Comparison of ENCODE assay signal across 19 cellular contexts in the genomic region with DNA sequence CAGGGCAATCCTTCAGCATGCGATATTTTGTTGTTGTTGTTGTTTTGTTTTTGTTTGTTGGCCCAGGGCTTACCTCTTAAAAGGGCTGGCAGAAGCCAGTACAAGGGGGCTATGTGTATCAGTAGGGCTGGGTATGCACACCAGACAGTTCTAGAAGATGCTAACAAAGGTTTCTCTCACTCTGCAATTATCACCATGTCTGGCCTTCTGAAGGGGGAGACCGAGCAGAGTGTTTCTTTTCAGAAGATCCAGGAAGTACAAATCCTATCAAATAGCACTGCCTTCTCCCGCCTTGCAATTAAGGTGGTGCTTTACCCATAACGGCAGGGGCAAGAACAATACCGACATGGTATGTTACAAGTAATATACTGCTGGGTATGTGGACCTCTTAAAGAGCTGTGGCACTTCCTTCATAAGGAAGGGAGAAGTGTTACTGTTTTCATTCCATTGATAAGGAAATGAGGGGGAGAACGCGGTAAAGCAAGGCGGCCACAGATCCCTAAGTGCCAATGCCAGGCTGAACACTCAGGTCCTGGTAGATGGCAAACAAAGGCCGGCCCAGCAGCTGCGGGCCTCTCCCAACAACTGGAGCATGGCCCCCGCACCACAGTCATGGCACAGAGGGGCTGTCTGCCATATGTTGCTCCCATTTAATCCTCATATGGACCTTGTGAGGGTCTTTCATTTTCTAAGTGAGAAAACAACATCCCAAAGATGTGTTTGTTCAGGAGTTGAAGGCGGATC. TPM values are rescaled to one million over a fixed set of nuclear protein-coding genes. Genes with fewer than 3 reads are reported as not detected.
A peak's percentile ranks its signal among the peaks of the same experiment; 100 is the strongest.
DNase-seq lines count a peak whose midpoint lies in the region; ATAC-seq and TF ChIP-seq lines count a peak whose summit lies in the region.
"Had no signal": no experiment of that assay in that cellular context is flagged by ENCODE, and none has a peak within 500 bp of the region (broad histone marks: within the 10 kb centered on the region; RNA-seq: fewer than 3 reads in every experiment).

No MANE protein-coding gene starts in this region.

- H4K20me1 ChIP-seq in OCI-LY7 (ENCODE audit: insufficient read depth, low read length) = no peaks in the 10 kb centered on the region; the same call in 1 of the 2 replicates

- no peaks in the 10 kb centered on the region for H3K27me3 Mint-ChIP-seq in activated CD8-positive, alpha-beta T cell treated with anti-CD3 and anti-CD28 coated beads for 36 hours
- no peaks in the 10 kb centered on the region for H3K27me3 Mint-ChIP-seq in activated CD8-positive, alpha-beta T cell treated with anti-CD3 and anti-CD28 coated beads, Interleukin-2, amount 10 ng/mL, durations not matched to agents 7 days and 5 days (ENCODE audit: low read depth)
- no peaks in the 10 kb centered on the region for H3K27me3 Mint-ChIP-seq in osteocyte (ENCODE audit: unreplicated experiment)

- H3K9me3 Mint-ChIP-seq in activated CD8-positive, alpha-beta T cell treated with anti-CD3 and anti-CD28 coated beads for 36 hours = no peaks in the 10 kb centered on the region
- H3K9me3 Mint-ChIP-seq in activated CD8-positive, alpha-beta T cell treated with anti-CD3 and anti-CD28 coated beads, Interleukin-2, amount 10 ng/mL, durations not matched to agents 7 days and 5 days (ENCODE audit: insufficient read depth) = no peaks in the 10 kb centered on the region
- no peaks in the 10 kb centered on the region for H3K9me3 Mint-ChIP-seq in osteocyte (ENCODE audit: unreplicated experiment)
- H3K9me3 Mint-ChIP-seq: activated T-cell treated with anti-CD3 and anti-CD28 coated beads, Interleukin-2, amount 50 U/mL, for 72 hours had no signal

- TF ChIP-seq POLR2A in gastroesophageal sphincter (IDR thresholded peaks at IDR 0.05) (no peak), uterus (IDR thresholded peaks at IDR 0.05) (no peak), upper lobe of left lung (IDR thresholded peaks at IDR 0.05) (no peak)

- no peak overlapping the region for H3K4me3 Mint-ChIP-seq in activated CD8-positive, alpha-beta T cell treated with anti-CD3 and anti-CD28 coated beads for 36 hours
- no peak overlapping the region for H3K4me3 Mint-ChIP-seq in activated CD8-positive, alpha-beta T cell treated with anti-CD3 and anti-CD28 coated beads, Interleukin-2, amount 10 ng/mL, durations not matched to agents 7 days and 5 days
- H3K4me3 Mint-ChIP-seq in osteocyte (ENCODE audit: unreplicated experiment) = no peak overlapping the region
- H3K4me3 Mint-ChIP-seq: activated T-cell treated with anti-CD3 and anti-CD28 coated beads, Interleukin-2, amount 50 U/mL, for 72 hours had no signal

- H3K79me2 ChIP-seq in OCI-LY7 (ENCODE audit: insufficient read depth, low read depth, low read length) = no peaks in the 10 kb centered on the region

- POLR2A ChIA-PET in activated CD8-positive, alpha-beta T cell treated with anti-CD3 and anti-CD28 coated beads for 36 hours (lab: Charles Lee) = no interaction called here
- POLR2A ChIA-PET in activated CD8-positive, alpha-beta T cell treated with anti-CD3 and anti-CD28 coated beads, Interleukin-2, amount 10 ng/mL, durations not matched to agents 7 days and 5 days (lab: Charles Lee) = interaction anchor here (0.5 kb wide), 1 partner anchor 514 kb away, joined by 3 read pairs; no protein-coding TSS in a partner anchor
- POLR2A ChIA-PET in OCI-LY7 (lab: Charles Lee) = no interaction called here

- TF ChIP-seq CTCF in activated CD8-positive, alpha-beta T cell treated with anti-CD3 and anti-CD28 coated beads for 36 hours (IDR thresholded peaks at IDR 0.05) = no peak
- no peak for TF ChIP-seq CTCF in gastroesophageal sphincter (IDR thresholded peaks at IDR 0.05)
- TF ChIP-seq CTCF in osteocyte (IDR thresholded peaks at IDR 0.05) = no peak
- no peak for TF ChIP-seq CTCF in uterus (IDR thresholded peaks at IDR 0.05)
- no peak for TF ChIP-seq CTCF in upper lobe of left lung (IDR thresholded peaks at IDR 0.05)
- TF ChIP-seq CTCF in OCI-LY7 (conservative IDR thresholded peaks at IDR 0.05; ENCODE audit: low read length) = no peak

- ATAC-seq in activated CD8-positive, alpha-beta T cell treated with anti-CD3 and anti-CD28 coated beads for 36 hours = no peak
- no peak for ATAC-seq in activated CD8-positive, alpha-beta T cell treated with anti-CD3 and anti-CD28 coated beads, Interleukin-2, amount 10 ng/mL, durations not matched to agents 7 days and 5 days
- no peak for ATAC-seq in gastroesophageal sphincter
- no peak for ATAC-seq in upper lobe of left lung (ENCODE audit: low FRiP score in 2 of 2)
- ATAC-seq: activated T-cell treated with anti-CD3 and anti-CD28 coated beads, Interleukin-2, amount 50 U/mL, for 72 hours; foreskin keratinocyte; K562 had no signal

- no peaks in the 10 kb centered on the region for H3K9me3 ChIP-seq in gastroesophageal sphincter
- no peaks in the 10 kb centered on the region for H3K9me3 ChIP-seq in uterus
- no peaks in the 10 kb centered on the region for H3K9me3 ChIP-seq in upper lobe of left lung
- H3K9me3 ChIP-seq in OCI-LY7 (ENCODE audit: low read length) = no peaks in the 10 kb centered on the region
- H3K9me3 ChIP-seq: Peyer's patch had no signal

- no TSS peak for BruUV-seq in OCI-LY7 (replicated peaks; lab: Mats Ljungman, UMichigan)

- peak overlapping the region; percentile 16 for H3K27ac Mint-ChIP-seq in activated CD8-positive, alpha-beta T cell treated with anti-CD3 and anti-CD28 coated beads for 36 hours
- H3K27ac Mint-ChIP-seq in activated CD8-positive, alpha-beta T cell treated with anti-CD3 and anti-CD28 coated beads, Interleukin-2, amount 10 ng/mL, durations not matched to agents 7 days and 5 days = no peak overlapping the region
- H3K27ac Mint-ChIP-seq in osteocyte (ENCODE audit: unreplicated experiment) = peak overlapping the region; percentile 5
- H3K27ac Mint-ChIP-seq: activated T-cell treated with anti-CD3 and anti-CD28 coated beads, Interleukin-2, amount 50 U/mL, for 72 hours had no signal

- H2AFZ ChIP-seq in OCI-LY7 (ENCODE audit: low read length) = no peak overlapping the region

- intact Hi-C loops in activated CD8-positive, alpha-beta T cell treated with anti-CD3 and anti-CD28 coated beads for 36 hours (cut with micrococcal nuclease) = loop anchor here (5.0 kb wide), 1 partner anchor 305 kb away; no protein-coding TSS in a partner anchor
- intact Hi-C loops in uterus (cut with DNase I; ENCODE audit: low total_unique reads) = loop anchor here (5.0 to 10.0 kb wide), 2 partner anchors 97 to 140 kb away; no protein-coding TSS in a partner anchor
- intact Hi-C loops in OCI-LY7 (cut with micrococcal nuclease; ENCODE audit: unreplicated experiment) = no loop called here

- WGBS in gastroesophageal sphincter (ENCODE audit: low coverage in 1 of 2), 2 donors = 88 to 92% methylated on average over 9 to 10 of the region's 12 CpGs
- 70 to 76% methylated on average over 12 of the region's 12 CpGs for WGBS in upper lobe of left lung, 2 donors

- H3K27ac ChIP-seq in gastroesophageal sphincter (peak overlapping the region in 3 of 4 donors; percentile 60 to 76 (median 74)), uterus (peak overlapping the region; percentile 33 to 37), upper lobe of left lung (peak overlapping the region in 2 of 4 donors; percentile 58 to 69), OCI-LY7 (ENCODE audit: low read depth, low read length, poor library complexity, severe bottlenecking) (no peak overlapping the region)
- H3K27ac ChIP-seq: foreskin keratinocyte, HL-60 had no signal

- no peak for DNase-seq in activated CD8-positive, alpha-beta T cell treated with anti-CD3 and anti-CD28 coated beads for 36 hours
- no peak for DNase-seq in activated CD8-positive, alpha-beta T cell treated with anti-CD3 and anti-CD28 coated beads, Interleukin-2, amount 10 ng/mL, durations not matched to agents 7 days and 5 days
- DNase-seq in osteocyte (ENCODE audit: extremely low spot score, unreplicated experiment) (no peak), uterus (peak in 1 of 2 donors; percentile 11), upper lobe of left lung (no peak), middle frontal gyrus (ENCODE audit: extremely low spot score, low spot score) (no peak), OCI-LY7 (ENCODE audit: low spot score) (no peak)
- DNase-seq: ACHN; activated CD4-positive, alpha-beta T cell treated with anti-CD3 and anti-CD28 coated beads, Interleukin-2, amount 50 U/mL, for 1 hour; activated T-cell treated with anti-CD3 and anti-CD28 coated beads, Interleukin-2, amount 50 U/mL, for 72 hours; foreskin keratinocyte; MV-4-11; NCI-H774; Peyer's patch; stimulated activated CD4-positive, alpha-beta T cell treated with anti-CD3 and anti-CD28 coated beads, Interleukin-4, amount 100 ng/mL, for 4 hours had no signal

- CTCF ChIA-PET in activated CD8-positive, alpha-beta T cell treated with anti-CD3 and anti-CD28 coated beads for 36 hours (lab: Charles Lee) = interaction anchor here (1.1 to 1.3 kb wide), 2 partner anchors 278 to 303 kb away, joined by 4 read pairs; no protein-coding TSS in a partner anchor
- CTCF ChIA-PET in activated CD8-positive, alpha-beta T cell treated with anti-CD3 and anti-CD28 coated beads, Interleukin-2, amount 10 ng/mL, durations not matched to agents 7 days and 5 days (lab: Charles Lee) = interaction anchor here (4.1 kb wide), 1 partner anchor 147 kb away, joined by 91 read pairs; no protein-coding TSS in a partner anchor
- CTCF ChIA-PET in OCI-LY7 (lab: Charles Lee; ENCODE audit: unreplicated experiment) = no interaction called here

- H3K4me1 Mint-ChIP-seq in activated CD8-positive, alpha-beta T cell treated with anti-CD3 and anti-CD28 coated beads for 36 hours (ENCODE audit: low read depth) = peaks cover 4% of the 10 kb centered on the region
- H3K4me1 Mint-ChIP-seq in activated CD8-positive, alpha-beta T cell treated with anti-CD3 and anti-CD28 coated beads, Interleukin-2, amount 10 ng/mL, durations not matched to agents 7 days and 5 days (ENCODE audit: low read depth) = peaks cover 4% of the 10 kb centered on the region
- peaks cover 30% of the 10 kb centered on the region for H3K4me1 Mint-ChIP-seq in osteocyte (ENCODE audit: unreplicated experiment)

- peaks cover 5% of the 10 kb centered on the region for H3K36me3 Mint-ChIP-seq in activated CD8-positive, alpha-beta T cell treated with anti-CD3 and anti-CD28 coated beads for 36 hours (ENCODE audit: low read depth)
- H3K36me3 Mint-ChIP-seq in activated CD8-positive, alpha-beta T cell treated with anti-CD3 and anti-CD28 coated beads, Interleukin-2, amount 10 ng/mL, durations not matched to agents 7 days and 5 days (ENCODE audit: low read depth) = peaks cover 6% of the 10 kb centered on the region
- peaks cover 15% of the 10 kb centered on the region for H3K36me3 Mint-ChIP-seq in osteocyte (ENCODE audit: unreplicated experiment)

- peaks cover 5 to 76% (median 16%) of the 10 kb centered on the region in 3 donors for H3K4me1 ChIP-seq in gastroesophageal sphincter
- H3K4me1 ChIP-seq in uterus = peaks cover 5 to 9% of the 10 kb centered on the region in 2 donors
- H3K4me1 ChIP-seq in upper lobe of left lung = peaks cover 4 to 17% (median 8%) of the 10 kb centered on the region in 4 donors
- H3K4me1 ChIP-seq in OCI-LY7 (ENCODE audit: insufficient read depth, low read length, poor library complexity, severe bottlenecking) = peaks cover 9% of the 10 kb centered on the region
- H3K4me1 ChIP-seq: foreskin keratinocyte had no signal

- no peaks in the 10 kb centered on the region for H3K9me2 ChIP-seq in OCI-LY7 (ENCODE audit: insufficient read depth, low read length)

- H3K4me3 ChIP-seq in gastroesophageal sphincter = no peak overlapping the region
- no peak overlapping the region for H3K4me3 ChIP-seq in uterus
- H3K4me3 ChIP-seq in upper lobe of left lung = no peak overlapping the region
- H3K4me3 ChIP-seq in OCI-LY7 (ENCODE audit: low read depth, low read length, poor library complexity, severe bottlenecking) = no peak overlapping the region
- H3K4me3 ChIP-seq: K562, lung, Peyer's patch had no signal

- H3K36me3 ChIP-seq in gastroesophageal sphincter (peaks cover 0 to 37% of the 10 kb centered on the region in 2 donors), uterus (no peaks in the 10 kb centered on the region), upper lobe of left lung (peaks cover 0 to 35% (median 12%) of the 10 kb centered on the region in 4 donors), OCI-LY7 (ENCODE audit: insufficient read depth, low read length) (peaks cover 3% of the 10 kb centered on the region; the same call in 1 of the 2 replicates)

- no peak for TF ChIP-seq EP300 in gastroesophageal sphincter (IDR thresholded peaks at IDR 0.05)
- TF ChIP-seq EP300 in upper lobe of left lung (IDR thresholded peaks at IDR 0.05) = no peak

- no peak overlapping the region for H3K4me2 ChIP-seq in OCI-LY7 (ENCODE audit: low read length)

- H3K27me3 ChIP-seq in gastroesophageal sphincter (no peaks in the 10 kb centered on the region), uterus (no peaks in the 10 kb centered on the region), upper lobe of left lung (no peaks in the 10 kb centered on the region)
- H3K27me3 ChIP-seq: foreskin keratinocyte, Peyer's patch had no signal

RNA-seq across cellular contexts. Expression of gene CACNA2D4, which starts 19.2 kb away (rescaled TPM):
- total RNA-seq in activated CD8-positive, alpha-beta T cell treated with anti-CD3 and anti-CD28 coated beads for 36 hours = 1 to 10 TPM; 4.2 to 4.3 TPM
- total RNA-seq in activated CD8-positive, alpha-beta T cell treated with anti-CD3 and anti-CD28 coated beads, Interleukin-2, amount 10 ng/mL, durations not matched to agents 7 days and 5 days = 1 to 10 TPM; 6.8 to 7.0 TPM
- total RNA-seq in gastroesophageal sphincter (1 to 10 TPM; 1.4 to 3.3 (median 3.0) TPM), osteocyte (not detected in 2 replicates), uterus (1 to 10 TPM in 3 of 4 donors, not detected in 1; 2.6 to 4.1 (median 4.0) TPM), upper lobe of left lung (1 to 10 TPM; 3.3 to 8.4 (median 7.0) TPM), OCI-LY7 (2022) (0.41 TPM in 1 of 2 replicates, not detected in the other)
- 0.13 TPM in 1 of 2 replicates, not detected in the other for total RNA-seq in OCI-LY7 (2014; rRNA removed; shearing (Covaris generic))
